ENCODE assay signal across 1 cellular context in the genomic region with DNA sequence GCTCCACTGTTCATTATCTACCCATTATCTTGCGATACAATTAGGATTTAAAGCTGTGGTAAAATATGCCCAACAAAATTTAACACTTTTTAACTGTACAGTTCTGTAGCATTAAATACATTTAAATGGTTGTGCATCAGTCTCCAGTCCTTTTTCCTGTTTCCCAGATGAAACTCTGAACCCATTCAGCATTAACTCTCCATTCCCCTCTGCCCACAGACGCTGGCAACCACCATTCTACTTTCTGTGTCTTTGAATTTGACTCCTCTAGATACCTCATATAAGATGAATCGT.
A peak's percentile ranks its signal among the peaks of the same experiment; 100 is the strongest.
TF ChIP-seq lines count a peak whose summit lies in the region.

No MANE protein-coding gene starts in this region.

TF ChIP-seq in HEK293, 187 proteins besides CTCF, POLR2A, EP300 and RAD21 (continued from another document and continues in another):
- TF ChIP-seq, protein P1, sequence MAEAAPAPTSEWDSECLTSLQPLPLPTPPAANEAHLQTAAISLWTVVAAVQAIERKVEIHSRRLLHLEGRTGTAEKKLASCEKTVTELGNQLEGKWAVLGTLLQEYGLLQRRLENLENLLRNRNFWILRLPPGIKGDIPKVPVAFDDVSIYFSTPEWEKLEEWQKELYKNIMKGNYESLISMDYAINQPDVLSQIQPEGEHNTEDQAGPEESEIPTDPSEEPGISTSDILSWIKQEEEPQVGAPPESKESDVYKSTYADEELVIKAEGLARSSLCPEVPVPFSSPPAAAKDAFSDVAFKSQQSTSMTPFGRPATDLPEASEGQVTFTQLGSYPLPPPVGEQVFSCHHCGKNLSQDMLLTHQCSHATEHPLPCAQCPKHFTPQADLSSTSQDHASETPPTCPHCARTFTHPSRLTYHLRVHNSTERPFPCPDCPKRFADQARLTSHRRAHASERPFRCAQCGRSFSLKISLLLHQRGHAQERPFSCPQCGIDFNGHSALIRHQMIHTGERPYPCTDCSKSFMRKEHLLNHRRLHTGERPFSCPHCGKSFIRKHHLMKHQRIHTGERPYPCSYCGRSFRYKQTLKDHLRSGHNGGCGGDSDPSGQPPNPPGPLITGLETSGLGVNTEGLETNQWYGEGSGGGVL (tag by site-specific recombination; IDR thresholded peaks at IDR 0.05), result no peak
- TF ChIP-seq, protein P2, sequence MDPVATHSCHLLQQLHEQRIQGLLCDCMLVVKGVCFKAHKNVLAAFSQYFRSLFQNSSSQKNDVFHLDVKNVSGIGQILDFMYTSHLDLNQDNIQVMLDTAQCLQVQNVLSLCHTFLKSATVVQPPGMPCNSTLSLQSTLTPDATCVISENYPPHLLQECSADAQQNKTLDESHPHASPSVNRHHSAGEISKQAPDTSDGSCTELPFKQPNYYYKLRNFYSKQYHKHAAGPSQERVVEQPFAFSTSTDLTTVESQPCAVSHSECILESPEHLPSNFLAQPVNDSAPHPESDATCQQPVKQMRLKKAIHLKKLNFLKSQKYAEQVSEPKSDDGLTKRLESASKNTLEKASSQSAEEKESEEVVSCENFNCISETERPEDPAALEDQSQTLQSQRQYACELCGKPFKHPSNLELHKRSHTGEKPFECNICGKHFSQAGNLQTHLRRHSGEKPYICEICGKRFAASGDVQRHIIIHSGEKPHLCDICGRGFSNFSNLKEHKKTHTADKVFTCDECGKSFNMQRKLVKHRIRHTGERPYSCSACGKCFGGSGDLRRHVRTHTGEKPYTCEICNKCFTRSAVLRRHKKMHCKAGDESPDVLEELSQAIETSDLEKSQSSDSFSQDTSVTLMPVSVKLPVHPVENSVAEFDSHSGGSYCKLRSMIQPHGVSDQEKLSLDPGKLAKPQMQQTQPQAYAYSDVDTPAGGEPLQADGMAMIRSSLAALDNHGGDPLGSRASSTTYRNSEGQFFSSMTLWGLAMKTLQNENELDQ (tag by site-specific recombination; IDR thresholded peaks at IDR 0.05; ENCODE audit: low read depth), result no peak
- TF ChIP-seq ZNF707 (tag by site-specific recombination; IDR thresholded peaks at IDR 0.05) (no peak), ZNF19 (tag by site-specific recombination; IDR thresholded peaks at IDR 0.05; ENCODE audit: low read depth) (no peak), ZNF548 (tag by site-specific recombination; IDR thresholded peaks at IDR 0.05) (no peak), ZNF660 (tag by site-specific recombination; IDR thresholded peaks at IDR 0.05) (peak; percentile 90; the same call in 1 of the 2 replicates), ZNF558 (tag by site-specific recombination; IDR thresholded peaks at IDR 0.05) (no peak), ZNF510 (tag by site-specific recombination; IDR thresholded peaks at IDR 0.05; ENCODE audit: insufficient replicate concordance) (no peak), PRDM10 (tag by site-specific recombination; IDR thresholded peaks at IDR 0.05) (no peak), ZNF621 (tag by site-specific recombination; IDR thresholded peaks at IDR 0.05) (no peak), ZNF561 (tag by site-specific recombination; IDR thresholded peaks at IDR 0.05; ENCODE audit: borderline replicate concordance) (no peak), ZNF423 (tag by site-specific recombination; IDR thresholded peaks at IDR 0.05) (no peak), PBX3 (CRISPR knock-in tag; IDR thresholded peaks at IDR 0.05) (no peak), ELK4 (IDR thresholded peaks at IDR 0.05; ENCODE audit: borderline replicate concordance, low read depth, low read length) (no peak), ZNF544 (tag by site-specific recombination; IDR thresholded peaks at IDR 0.05) (no peak)
- TF ChIP-seq, protein P3, sequence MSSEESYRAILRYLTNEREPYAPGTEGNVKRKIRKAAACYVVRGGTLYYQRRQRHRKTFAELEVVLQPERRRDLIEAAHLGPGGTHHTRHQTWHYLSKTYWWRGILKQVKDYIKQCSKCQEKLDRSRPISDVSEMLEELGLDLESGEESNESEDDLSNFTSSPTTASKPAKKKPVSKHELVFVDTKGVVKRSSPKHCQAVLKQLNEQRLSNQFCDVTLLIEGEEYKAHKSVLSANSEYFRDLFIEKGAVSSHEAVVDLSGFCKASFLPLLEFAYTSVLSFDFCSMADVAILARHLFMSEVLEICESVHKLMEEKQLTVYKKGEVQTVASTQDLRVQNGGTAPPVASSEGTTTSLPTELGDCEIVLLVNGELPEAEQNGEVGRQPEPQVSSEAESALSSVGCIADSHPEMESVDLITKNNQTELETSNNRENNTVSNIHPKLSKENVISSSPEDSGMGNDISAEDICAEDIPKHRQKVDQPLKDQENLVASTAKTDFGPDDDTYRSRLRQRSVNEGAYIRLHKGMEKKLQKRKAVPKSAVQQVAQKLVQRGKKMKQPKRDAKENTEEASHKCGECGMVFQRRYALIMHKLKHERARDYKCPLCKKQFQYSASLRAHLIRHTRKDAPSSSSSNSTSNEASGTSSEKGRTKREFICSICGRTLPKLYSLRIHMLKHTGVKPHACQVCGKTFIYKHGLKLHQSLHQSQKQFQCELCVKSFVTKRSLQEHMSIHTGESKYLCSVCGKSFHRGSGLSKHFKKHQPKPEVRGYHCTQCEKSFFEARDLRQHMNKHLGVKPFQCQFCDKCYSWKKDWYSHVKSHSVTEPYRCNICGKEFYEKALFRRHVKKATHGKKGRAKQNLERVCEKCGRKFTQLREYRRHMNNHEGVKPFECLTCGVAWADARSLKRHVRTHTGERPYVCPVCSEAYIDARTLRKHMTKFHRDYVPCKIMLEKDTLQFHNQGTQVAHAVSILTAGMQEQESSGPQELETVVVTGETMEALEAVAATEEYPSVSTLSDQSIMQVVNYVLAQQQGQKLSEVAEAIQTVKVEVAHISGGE (tag by site-specific recombination; conservative IDR thresholded peaks at IDR 0.05; ENCODE audit: low read depth), result no peak
- TF ChIP-seq, protein P4, sequence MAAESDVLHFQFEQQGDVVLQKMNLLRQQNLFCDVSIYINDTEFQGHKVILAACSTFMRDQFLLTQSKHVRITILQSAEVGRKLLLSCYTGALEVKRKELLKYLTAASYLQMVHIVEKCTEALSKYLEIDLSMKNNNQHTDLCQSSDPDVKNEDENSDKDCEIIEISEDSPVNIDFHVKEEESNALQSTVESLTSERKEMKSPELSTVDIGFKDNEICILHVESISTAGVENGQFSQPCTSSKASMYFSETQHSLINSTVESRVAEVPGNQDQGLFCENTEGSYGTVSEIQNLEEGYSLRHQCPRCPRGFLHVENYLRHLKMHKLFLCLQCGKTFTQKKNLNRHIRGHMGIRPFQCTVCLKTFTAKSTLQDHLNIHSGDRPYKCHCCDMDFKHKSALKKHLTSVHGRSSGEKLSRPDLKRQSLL (tag by site-specific recombination; IDR thresholded peaks at IDR 0.05), result no peak
- TF ChIP-seq, protein P5, sequence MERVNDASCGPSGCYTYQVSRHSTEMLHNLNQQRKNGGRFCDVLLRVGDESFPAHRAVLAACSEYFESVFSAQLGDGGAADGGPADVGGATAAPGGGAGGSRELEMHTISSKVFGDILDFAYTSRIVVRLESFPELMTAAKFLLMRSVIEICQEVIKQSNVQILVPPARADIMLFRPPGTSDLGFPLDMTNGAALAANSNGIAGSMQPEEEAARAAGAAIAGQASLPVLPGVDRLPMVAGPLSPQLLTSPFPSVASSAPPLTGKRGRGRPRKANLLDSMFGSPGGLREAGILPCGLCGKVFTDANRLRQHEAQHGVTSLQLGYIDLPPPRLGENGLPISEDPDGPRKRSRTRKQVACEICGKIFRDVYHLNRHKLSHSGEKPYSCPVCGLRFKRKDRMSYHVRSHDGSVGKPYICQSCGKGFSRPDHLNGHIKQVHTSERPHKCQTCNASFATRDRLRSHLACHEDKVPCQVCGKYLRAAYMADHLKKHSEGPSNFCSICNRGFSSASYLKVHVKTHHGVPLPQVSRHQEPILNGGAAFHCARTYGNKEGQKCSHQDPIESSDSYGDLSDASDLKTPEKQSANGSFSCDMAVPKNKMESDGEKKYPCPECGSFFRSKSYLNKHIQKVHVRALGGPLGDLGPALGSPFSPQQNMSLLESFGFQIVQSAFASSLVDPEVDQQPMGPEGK (tag by site-specific recombination; IDR thresholded peaks at IDR 0.05), result no peak
- TF ChIP-seq, protein P6, sequence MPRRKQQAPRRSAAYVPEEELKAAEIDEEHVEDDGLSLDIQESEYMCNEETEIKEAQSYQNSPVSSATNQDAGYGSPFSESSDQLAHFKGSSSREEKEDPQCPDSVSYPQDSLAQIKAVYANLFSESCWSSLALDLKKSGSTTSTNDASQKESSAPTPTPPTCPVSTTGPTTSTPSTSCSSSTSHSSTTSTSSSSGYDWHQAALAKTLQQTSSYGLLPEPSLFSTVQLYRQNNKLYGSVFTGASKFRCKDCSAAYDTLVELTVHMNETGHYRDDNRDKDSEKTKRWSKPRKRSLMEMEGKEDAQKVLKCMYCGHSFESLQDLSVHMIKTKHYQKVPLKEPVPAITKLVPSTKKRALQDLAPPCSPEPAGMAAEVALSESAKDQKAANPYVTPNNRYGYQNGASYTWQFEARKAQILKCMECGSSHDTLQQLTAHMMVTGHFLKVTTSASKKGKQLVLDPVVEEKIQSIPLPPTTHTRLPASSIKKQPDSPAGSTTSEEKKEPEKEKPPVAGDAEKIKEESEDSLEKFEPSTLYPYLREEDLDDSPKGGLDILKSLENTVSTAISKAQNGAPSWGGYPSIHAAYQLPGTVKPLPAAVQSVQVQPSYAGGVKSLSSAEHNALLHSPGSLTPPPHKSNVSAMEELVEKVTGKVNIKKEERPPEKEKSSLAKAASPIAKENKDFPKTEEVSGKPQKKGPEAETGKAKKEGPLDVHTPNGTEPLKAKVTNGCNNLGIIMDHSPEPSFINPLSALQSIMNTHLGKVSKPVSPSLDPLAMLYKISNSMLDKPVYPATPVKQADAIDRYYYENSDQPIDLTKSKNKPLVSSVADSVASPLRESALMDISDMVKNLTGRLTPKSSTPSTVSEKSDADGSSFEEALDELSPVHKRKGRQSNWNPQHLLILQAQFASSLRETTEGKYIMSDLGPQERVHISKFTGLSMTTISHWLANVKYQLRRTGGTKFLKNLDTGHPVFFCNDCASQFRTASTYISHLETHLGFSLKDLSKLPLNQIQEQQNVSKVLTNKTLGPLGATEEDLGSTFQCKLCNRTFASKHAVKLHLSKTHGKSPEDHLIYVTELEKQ (tag by site-specific recombination; IDR thresholded peaks at IDR 0.05; ENCODE audit: borderline replicate concordance), result no peak
- TF ChIP-seq, protein P7, sequence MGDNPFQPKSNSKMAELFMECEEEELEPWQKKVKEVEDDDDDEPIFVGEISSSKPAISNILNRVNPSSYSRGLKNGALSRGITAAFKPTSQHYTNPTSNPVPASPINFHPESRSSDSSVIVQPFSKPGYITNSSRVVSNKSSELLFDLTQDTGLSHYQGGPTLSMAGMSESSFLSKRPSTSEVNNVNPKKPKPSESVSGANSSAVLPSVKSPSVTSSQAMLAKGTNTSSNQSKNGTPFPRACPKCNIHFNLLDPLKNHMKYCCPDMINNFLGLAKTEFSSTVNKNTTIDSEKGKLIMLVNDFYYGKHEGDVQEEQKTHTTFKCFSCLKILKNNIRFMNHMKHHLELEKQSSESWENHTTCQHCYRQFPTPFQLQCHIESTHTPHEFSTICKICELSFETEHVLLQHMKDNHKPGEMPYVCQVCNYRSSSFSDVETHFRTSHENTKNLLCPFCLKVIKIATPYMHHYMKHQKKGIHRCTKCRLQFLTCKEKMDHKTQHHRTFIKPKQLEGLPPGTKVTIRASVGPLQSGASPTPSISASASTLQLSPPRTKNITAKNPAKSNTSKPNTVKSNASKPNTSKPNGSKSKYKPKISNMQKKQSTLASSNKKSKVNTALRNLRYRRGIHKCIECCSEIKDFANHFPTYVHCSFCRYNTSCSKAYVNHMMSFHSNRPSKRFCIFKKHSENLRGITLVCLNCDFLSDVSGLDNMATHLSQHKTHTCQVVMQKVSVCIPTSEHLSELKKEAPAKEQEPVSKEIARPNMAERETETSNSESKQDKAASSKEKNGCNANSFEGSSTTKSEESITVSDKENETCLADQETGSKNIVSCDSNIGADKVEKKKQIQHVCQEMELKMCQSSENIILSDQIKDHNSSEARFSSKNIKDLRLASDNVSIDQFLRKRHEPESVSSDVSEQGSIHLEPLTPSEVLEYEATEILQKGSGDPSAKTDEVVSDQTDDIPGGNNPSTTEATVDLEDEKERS (tag by site-specific recombination; IDR thresholded peaks at IDR 0.05), result no peak
